In genomic region chr17:17900615-17901520, GRCh38 we compare ENCODE assay signal across 8 cellular contexts.
A peak's percentile ranks its signal among the peaks of the same experiment; 100 is the strongest.
DNase-seq lines count a peak whose midpoint lies in the region; ATAC-seq and TF ChIP-seq lines count a peak whose summit lies in the region.

No MANE protein-coding gene starts in this region.

- TF ChIP-seq CTCF in Panc1 (IDR thresholded peaks at IDR 0.05) (no peak), omental fat pad (IDR thresholded peaks at IDR 0.05) (no peak)

- no peaks in the 10 kb centered on the region for H3K27me3 ChIP-seq in Panc1 (ENCODE audit: control insufficient read depth, insufficient read depth, low read length)

- no TSS peak for BruUV-seq in Panc1 (replicated peaks; lab: Mats Ljungman, UMichigan)

- intact Hi-C loops in Panc1 (cut with micrococcal nuclease; ENCODE audit: unreplicated experiment): no loop called here

- H3K27ac ChIP-seq in Panc1 (ENCODE audit: low read length): peak overlapping the region; percentile 75
- H3K27ac ChIP-seq in epithelial cell of prostate: peak overlapping the region; percentile 53

- CTCF ChIA-PET in Panc1 (lab: Charles Lee): no interaction called here

- ATAC-seq in Panc1 (peak; percentile 63), omental fat pad (ENCODE audit: low FRiP score) (peak; percentile 71), HG03378 (IDR thresholded peaks at IDR 0.05; ENCODE audit: unreplicated experiment) (no peak)

- no peak overlapping the region for H3K4me3 ChIP-seq in Panc1 (ENCODE audit: low read depth in 2 of 2, low read length in 2 of 2)

- H3K36me3 ChIP-seq in Panc1 (ENCODE audit: control insufficient read depth, insufficient read depth, low read length): peaks cover 3% of the 10 kb centered on the region; the same call in 1 of the 2 replicates

- in situ Hi-C loops in Panc1 (cut with HindIII; ENCODE audit: low pct_unique_long_range_greater_than_20kb, low sequenced_read_pairs): no loop called here

- DNase-seq in DMS79 treated with DMSO at 0.1 percent for 48 hours (lab: John Stamatoyannopoulos, UW) (peak; percentile 82), Panc1 (ENCODE audit: low read depth, low spot score) (no peak), epithelial cell of prostate (ENCODE audit: low read depth, low spot score) (no peak), omental fat pad (ENCODE audit: low spot score) (no peak), NCI-H2227 (lab: John Stamatoyannopoulos, UW; ENCODE audit: unreplicated experiment) (no peak), SIG-M5 treated with dmso at 0.1 percent for 504 hours (lab: John Stamatoyannopoulos, UW; ENCODE audit: unreplicated experiment) (no peak)
- no peak for DNase-seq in stimulated activated CD4-positive, alpha-beta T cell treated with anti-CD3 and anti-CD28 coated beads, Interleukin-1b, Interleukin-23, amount 100 ng/mL, for 48 hours

- POLR2A ChIA-PET in Panc1 (lab: Charles Lee): interaction anchor here (0.5 kb wide), 1 partner anchor 79 kb away, joined by 4 read pairs; no protein-coding TSS in a partner anchor

- no peaks in the 10 kb centered on the region for H3K9me3 ChIP-seq in Panc1 (ENCODE audit: control insufficient read depth, insufficient read depth, low read depth, low read length)

- peaks cover 13% of the 10 kb centered on the region for H3K4me1 ChIP-seq in Panc1 (ENCODE audit: control insufficient read depth, insufficient read depth, low read length)
